In the genomic region with DNA sequence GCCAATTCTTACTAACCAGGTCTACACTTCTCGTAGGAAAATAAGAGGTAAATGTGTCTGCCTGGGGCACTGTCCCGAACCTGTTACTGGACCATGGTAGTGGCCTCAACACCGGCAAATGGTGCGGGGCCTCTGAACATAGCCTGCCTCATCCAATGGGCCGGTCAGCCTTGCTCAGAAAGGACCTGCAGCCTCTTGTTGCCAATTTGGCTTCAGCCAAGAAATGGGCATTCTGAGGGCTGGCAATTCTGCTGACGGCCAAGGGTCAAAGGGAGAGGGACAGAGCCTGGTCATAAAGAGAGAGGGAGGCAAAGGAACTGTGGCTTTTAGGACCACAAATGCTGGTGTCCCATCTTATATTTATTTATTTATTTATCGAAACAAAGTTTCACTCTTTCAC, we compare ENCODE assay signal across 35 cellular contexts.
"Had no signal": no experiment of that assay in that cellular context is flagged by ENCODE, and none has a peak within 500 bp of the region (broad histone marks: within the 10 kb centered on the region; RNA-seq: fewer than 3 reads in every experiment).

No MANE protein-coding gene starts in this region.

- H3K27ac ChIP-seq: adrenal gland, ascending aorta, body of pancreas, brain microvascular endothelial cell, breast epithelium, cardiac muscle cell had no signal

- H3K36me3 ChIP-seq: adrenal gland, ascending aorta, brain microvascular endothelial cell, breast epithelium, cardiac muscle cell had no signal

- H3K27me3 ChIP-seq: ascending aorta, body of pancreas, brain microvascular endothelial cell, cardiac muscle cell had no signal

- FAIRE-seq: astrocyte, bronchial epithelial cell had no signal

- ATAC-seq: activated naive CD4-positive, alpha-beta T cell treated with anti-CD3 and anti-CD28 coated beads, Interleukin-2, amount 50 U/mL, for 72 hours; activated naive CD8-positive, alpha-beta T cell treated with anti-CD3 and anti-CD28 coated beads, Interleukin-2, amount 50 U/mL, for 24 hours; activated T-cell treated with anti-CD3 and anti-CD28 coated beads, Interleukin-2, amount 50 U/mL, for 4 hours; activated T-cell treated with anti-CD3 and anti-CD28 coated beads, Interleukin-2, amount 50 U/mL, for 72 hours; activated T-helper 17 cell treated with anti-CD3 and anti-CD28 coated beads, Interleukin-2, amount 50 U/mL, for 72 hours; body of pancreas had no signal

- H3K4me1 ChIP-seq: adrenal gland, ascending aorta, body of pancreas, breast epithelium had no signal

- DNase-seq: activated effector memory CD4-positive, alpha-beta T cell treated with anti-CD3 and anti-CD28 coated beads, Interleukin-2, amount 50 U/mL, for 16 hours; activated effector memory CD4-positive, alpha-beta T cell treated with Interleukin-2 at 50 U/mL for 16 hours; activated gamma-delta T cell; activated gamma-delta T cell treated with Interleukin-2 at 50 U/mL for 16 hours; activated naive CD4-positive, alpha-beta T cell; activated naive CD4-positive, alpha-beta T cell treated with anti-CD3 and anti-CD28 coated beads for 36 hours; activated naive CD4-positive, alpha-beta T cell treated with anti-CD3 and anti-CD28 coated beads, Interleukin-2, amount 10 ng/mL, durations not matched to agents 7 days and 5 days; activated naive CD4-positive, alpha-beta T cell treated with anti-CD3 and anti-CD28 coated beads, Interleukin-2, amount 50 U/mL, for 16 hours; activated naive CD4-positive, alpha-beta T cell treated with Interleukin-2 at 50 U/mL for 16 hours; activated naive CD8-positive, alpha-beta T cell treated with anti-CD3 and anti-CD28 coated beads for 36 hours; activated naive CD8-positive, alpha-beta T cell treated with anti-CD3 and anti-CD28 coated beads, Interleukin-2, amount 10 ng/mL, durations not matched to agents 7 days and 5 days; activated naive CD8-positive, alpha-beta T cell treated with anti-CD3 and anti-CD28 coated beads, Interleukin-2, amount 50 U/mL, for 24 hours; activated T-cell treated with anti-CD3 and anti-CD28 coated beads for 4 hours; activated T-cell treated with anti-CD3 and anti-CD28 coated beads, Interleukin-2, amount 50 U/mL, for 1 hour; activated T-cell treated with anti-CD3 and anti-CD28 coated beads, Interleukin-2, amount 50 U/mL, for 24 hours; activated T-cell treated with anti-CD3 and anti-CD28 coated beads, Interleukin-2, amount 50 U/mL, for 4 hours; activated T-cell treated with anti-CD3 and anti-CD28 coated beads, Interleukin-2, amount 50 U/mL, for 48 hours; activated T-cell treated with anti-CD3 and anti-CD28 coated beads, Interleukin-2, amount 50 U/mL, for 72 hours; adrenal gland; amniotic stem cell; amygdala; anterior cingulate cortex; aorta; body of pancreas; brain microvascular endothelial cell; caudate nucleus; central memory CD4-positive, alpha-beta T cell; cerebellar nuclear complex had no signal

- H3K4me3 ChIP-seq: adrenal gland, ascending aorta, body of pancreas, breast epithelium, cardiac muscle cell had no signal

- H3K9me3 ChIP-seq: adrenal gland, ascending aorta, body of pancreas, breast epithelium had no signal
